In genomic region chr17:78375401-78376079, GRCh38 we compare ENCODE assay signal across 9 cellular contexts. TPM values are rescaled to one million over a fixed set of nuclear protein-coding genes. Genes with fewer than 3 reads are reported as not detected.
A peak's percentile ranks its signal among the peaks of the same experiment; 100 is the strongest.
DNase-seq lines count a peak whose midpoint lies in the region; ATAC-seq lines count a peak whose summit lies in the region.
"Had no signal": no experiment of that assay in that cellular context is flagged by ENCODE, and none has a peak within 500 bp of the region (broad histone marks: within the 10 kb centered on the region; RNA-seq: fewer than 3 reads in every experiment).

No MANE protein-coding gene starts in this region.

- H3K4me1 ChIP-seq in neuronal stem cell (ENCODE audit: control insufficient read depth in 2 of 2, insufficient read depth in 1 of 2, low read depth in 1 of 2, low read length in 2 of 2) = peaks cover 27 to 43% of the 10 kb centered on the region in 2 donors

- no peak overlapping the region for H3K4ac ChIP-seq in neuronal stem cell (ENCODE audit: low read length)

- H4K91ac ChIP-seq in neuronal stem cell (ENCODE audit: low read depth, low read length, poor library complexity) = peak overlapping the region; percentile 47

- DNase-seq in CD1c-positive myeloid dendritic cell (ENCODE audit: extremely low spot score) (peak; percentile 91), RPMI7951 (ENCODE audit: low read depth) (peak; percentile 77), fibroblast of gingiva (ENCODE audit: low read depth) (peak; percentile 95), neuronal stem cell (ENCODE audit: low spot score) (no peak), LoVo (ENCODE audit: low spot score) (no peak), nucleus accumbens (lab: John Stamatoyannopoulos, UW) (no peak)
- DNase-seq in activated naive CD4-positive, alpha-beta T cell (lab: John Stamatoyannopoulos, UW) = no peak
- DNase-seq: DND-41 had no signal

- peak overlapping the region in 1 of 2 donors; percentile 56 for H3K4me3 ChIP-seq in neuronal stem cell (ENCODE audit: low read length in 2 of 2)

- peak overlapping the region; percentile 51 for H2BK12ac ChIP-seq in neuronal stem cell (ENCODE audit: low read length)

- no peak for ATAC-seq in GM21786 (IDR thresholded peaks at IDR 0.05; ENCODE audit: unreplicated experiment)

- no peak overlapping the region for H3K23ac ChIP-seq in neuronal stem cell (ENCODE audit: low read depth, low read length, poor library complexity)

- peak overlapping the region; percentile 97 for H3K27ac ChIP-seq in neuronal stem cell (replicated peaks; ENCODE audit: low read length)

- H2AFZ ChIP-seq in neuronal stem cell (ENCODE audit: low read length) = peak overlapping the region; percentile 81

- no peak overlapping the region for H2BK5ac ChIP-seq in neuronal stem cell (ENCODE audit: low read length)

- H3K14ac ChIP-seq in neuronal stem cell (ENCODE audit: low read length) = no peak overlapping the region

- H4K8ac ChIP-seq in neuronal stem cell (ENCODE audit: low read depth, low read length) = no peak overlapping the region

- no CpG with 5 or more reads among the region's 9 CpGs for WGBS in neuronal stem cell (ENCODE audit: extremely low coverage in 2 of 2, insufficient read length in 2 of 2, insufficient replicate concordance in 1 of 2), 2 donors

- peaks cover 0 to 8% of the 10 kb centered on the region in 2 donors for H3K36me3 ChIP-seq in neuronal stem cell (replicated peaks in 1 of 2; ENCODE audit: control insufficient read depth in 2 of 2, insufficient read depth in 2 of 2, low read length in 2 of 2)

- H3K9me3 ChIP-seq in neuronal stem cell (replicated peaks in 1 of 2; ENCODE audit: control insufficient read depth in 2 of 2, insufficient read depth in 1 of 2, low read depth in 1 of 2, low read length in 2 of 2) = no peaks in the 10 kb centered on the region

- H3K9ac ChIP-seq in neuronal stem cell (ENCODE audit: low read depth, low read length, poor library complexity) = no peak overlapping the region

- no peaks in the 10 kb centered on the region for H3K27me3 ChIP-seq in neuronal stem cell (ENCODE audit: control insufficient read depth in 3 of 3, insufficient read depth in 3 of 3, low read depth in 1 of 3, low read length in 3 of 3)

- peak overlapping the region; percentile 90 for H3K18ac ChIP-seq in neuronal stem cell (ENCODE audit: low read length)

- H3K79me1 ChIP-seq in neuronal stem cell (ENCODE audit: low read depth, low read length) = peaks cover 5% of the 10 kb centered on the region

- H2BK15ac ChIP-seq in neuronal stem cell (ENCODE audit: low read length) = peak overlapping the region; percentile 18

- no peak overlapping the region for H2BK120ac ChIP-seq in neuronal stem cell (ENCODE audit: low read depth, low read length)

- peak overlapping the region; percentile 14 for H3K4me2 ChIP-seq in neuronal stem cell (ENCODE audit: insufficient read depth, low read length, poor library complexity, severe bottlenecking)

- H2AK5ac ChIP-seq in neuronal stem cell (ENCODE audit: low read depth, low read length) = peak overlapping the region; percentile 41

RNA-seq across cellular contexts. Expression of gene PGS1, which starts 2.9 kb away (rescaled TPM):
- 19.5 and 21.9 TPM in 2 replicates for total RNA-seq in RPMI7951 (2014; rRNA removed; shearing (Covaris generic))
- 28.6 TPM for polyA plus RNA-seq in neuronal stem cell (2013, experiment 1 of 2)
- polyA plus RNA-seq in neuronal stem cell (2013, experiment 2 of 2) = 27.5 TPM

RNA-seq across cellular contexts. Expression of gene SOCS3, which starts 15.7 kb away (rescaled TPM):
- 6.2 and 10.6 TPM in 2 replicates for total RNA-seq in RPMI7951 (2014; rRNA removed; shearing (Covaris generic))
- 17.8 TPM for polyA plus RNA-seq in neuronal stem cell (2013, experiment 1 of 2)
- polyA plus RNA-seq in neuronal stem cell (2013, experiment 2 of 2) = 18.2 TPM

Comparison
In these comparisons a context has a peak if more than half of its experiments do, and no peak if none do; other contexts are left out.
1. DNase-seq: peak in CD1c-positive myeloid dendritic cell (single experiment), RPMI7951 (single experiment) and fibroblast of gingiva (single experiment); none in neuronal stem cell (single experiment), LoVo (single experiment), activated naive CD4-positive, alpha-beta T cell (0 of 4) and nucleus accumbens (0 of 56).